In the genomic region with DNA sequence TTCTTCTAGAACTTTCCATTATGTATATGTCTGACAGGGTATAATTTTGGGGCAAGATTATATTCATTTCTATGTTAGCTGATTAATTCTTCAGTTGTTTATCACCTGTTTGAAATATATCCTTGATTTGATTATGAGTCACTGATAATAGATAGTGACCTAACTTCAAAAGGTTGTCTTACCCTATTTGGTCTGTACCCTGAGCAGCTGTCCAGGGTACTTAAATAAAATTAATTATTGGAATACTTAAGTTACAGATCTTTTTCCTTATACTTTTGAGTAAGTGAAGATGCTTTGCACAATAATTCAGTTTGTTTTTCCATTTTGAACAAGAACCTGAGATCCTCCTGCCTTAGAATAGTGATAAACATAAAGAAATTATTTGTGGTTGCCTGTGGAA, we compare ENCODE assay signal across 2 cellular contexts.
TF ChIP-seq lines count a peak whose summit lies in the region.

No MANE protein-coding gene starts in this region.

TF ChIP-seq in SK-N-SH, 30 proteins besides CTCF, POLR2A, EP300 and RAD21:
- TF ChIP-seq, protein P1, sequence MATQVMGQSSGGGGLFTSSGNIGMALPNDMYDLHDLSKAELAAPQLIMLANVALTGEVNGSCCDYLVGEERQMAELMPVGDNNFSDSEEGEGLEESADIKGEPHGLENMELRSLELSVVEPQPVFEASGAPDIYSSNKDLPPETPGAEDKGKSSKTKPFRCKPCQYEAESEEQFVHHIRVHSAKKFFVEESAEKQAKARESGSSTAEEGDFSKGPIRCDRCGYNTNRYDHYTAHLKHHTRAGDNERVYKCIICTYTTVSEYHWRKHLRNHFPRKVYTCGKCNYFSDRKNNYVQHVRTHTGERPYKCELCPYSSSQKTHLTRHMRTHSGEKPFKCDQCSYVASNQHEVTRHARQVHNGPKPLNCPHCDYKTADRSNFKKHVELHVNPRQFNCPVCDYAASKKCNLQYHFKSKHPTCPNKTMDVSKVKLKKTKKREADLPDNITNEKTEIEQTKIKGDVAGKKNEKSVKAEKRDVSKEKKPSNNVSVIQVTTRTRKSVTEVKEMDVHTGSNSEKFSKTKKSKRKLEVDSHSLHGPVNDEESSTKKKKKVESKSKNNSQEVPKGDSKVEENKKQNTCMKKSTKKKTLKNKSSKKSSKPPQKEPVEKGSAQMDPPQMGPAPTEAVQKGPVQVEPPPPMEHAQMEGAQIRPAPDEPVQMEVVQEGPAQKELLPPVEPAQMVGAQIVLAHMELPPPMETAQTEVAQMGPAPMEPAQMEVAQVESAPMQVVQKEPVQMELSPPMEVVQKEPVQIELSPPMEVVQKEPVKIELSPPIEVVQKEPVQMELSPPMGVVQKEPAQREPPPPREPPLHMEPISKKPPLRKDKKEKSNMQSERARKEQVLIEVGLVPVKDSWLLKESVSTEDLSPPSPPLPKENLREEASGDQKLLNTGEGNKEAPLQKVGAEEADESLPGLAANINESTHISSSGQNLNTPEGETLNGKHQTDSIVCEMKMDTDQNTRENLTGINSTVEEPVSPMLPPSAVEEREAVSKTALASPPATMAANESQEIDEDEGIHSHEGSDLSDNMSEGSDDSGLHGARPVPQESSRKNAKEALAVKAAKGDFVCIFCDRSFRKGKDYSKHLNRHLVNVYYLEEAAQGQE (IDR thresholded peaks at IDR 0.05; ENCODE audit: low read depth, low read length) = peak; percentile 85
- no peak for TF ChIP-seq SIN3A (IDR thresholded peaks at IDR 0.05; ENCODE audit: borderline replicate concordance, low read depth, low read length)

TF ChIP-seq in SK-N-SH treated with all-trans-retinoic acid at 6 μM for 48 hours, 23 proteins besides CTCF, POLR2A, EP300 and RAD21 (continued from another document):
- TF ChIP-seq, protein P2, sequence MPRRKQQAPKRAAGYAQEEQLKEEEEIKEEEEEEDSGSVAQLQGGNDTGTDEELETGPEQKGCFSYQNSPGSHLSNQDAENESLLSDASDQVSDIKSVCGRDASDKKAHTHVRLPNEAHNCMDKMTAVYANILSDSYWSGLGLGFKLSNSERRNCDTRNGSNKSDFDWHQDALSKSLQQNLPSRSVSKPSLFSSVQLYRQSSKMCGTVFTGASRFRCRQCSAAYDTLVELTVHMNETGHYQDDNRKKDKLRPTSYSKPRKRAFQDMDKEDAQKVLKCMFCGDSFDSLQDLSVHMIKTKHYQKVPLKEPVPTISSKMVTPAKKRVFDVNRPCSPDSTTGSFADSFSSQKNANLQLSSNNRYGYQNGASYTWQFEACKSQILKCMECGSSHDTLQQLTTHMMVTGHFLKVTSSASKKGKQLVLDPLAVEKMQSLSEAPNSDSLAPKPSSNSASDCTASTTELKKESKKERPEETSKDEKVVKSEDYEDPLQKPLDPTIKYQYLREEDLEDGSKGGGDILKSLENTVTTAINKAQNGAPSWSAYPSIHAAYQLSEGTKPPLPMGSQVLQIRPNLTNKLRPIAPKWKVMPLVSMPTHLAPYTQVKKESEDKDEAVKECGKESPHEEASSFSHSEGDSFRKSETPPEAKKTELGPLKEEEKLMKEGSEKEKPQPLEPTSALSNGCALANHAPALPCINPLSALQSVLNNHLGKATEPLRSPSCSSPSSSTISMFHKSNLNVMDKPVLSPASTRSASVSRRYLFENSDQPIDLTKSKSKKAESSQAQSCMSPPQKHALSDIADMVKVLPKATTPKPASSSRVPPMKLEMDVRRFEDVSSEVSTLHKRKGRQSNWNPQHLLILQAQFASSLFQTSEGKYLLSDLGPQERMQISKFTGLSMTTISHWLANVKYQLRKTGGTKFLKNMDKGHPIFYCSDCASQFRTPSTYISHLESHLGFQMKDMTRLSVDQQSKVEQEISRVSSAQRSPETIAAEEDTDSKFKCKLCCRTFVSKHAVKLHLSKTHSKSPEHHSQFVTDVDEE (CRISPR knock-in tag; IDR thresholded peaks at IDR 0.05) = no peak
- no peak for TF ChIP-seq ZFP30 (CRISPR knock-in tag; IDR thresholded peaks at IDR 0.05)
- no peak for TF ChIP-seq ZFP3 (CRISPR knock-in tag; IDR thresholded peaks at IDR 0.05)
- no peak for TF ChIP-seq RARB (CRISPR knock-in tag; IDR thresholded peaks at IDR 0.05)
- TF ChIP-seq ZNF70 (CRISPR knock-in tag; IDR thresholded peaks at IDR 0.05) = no peak
- no peak for TF ChIP-seq ARNTL (CRISPR knock-in tag; IDR thresholded peaks at IDR 0.05; ENCODE audit: borderline replicate concordance, low read depth)
- TF ChIP-seq, protein P3, sequence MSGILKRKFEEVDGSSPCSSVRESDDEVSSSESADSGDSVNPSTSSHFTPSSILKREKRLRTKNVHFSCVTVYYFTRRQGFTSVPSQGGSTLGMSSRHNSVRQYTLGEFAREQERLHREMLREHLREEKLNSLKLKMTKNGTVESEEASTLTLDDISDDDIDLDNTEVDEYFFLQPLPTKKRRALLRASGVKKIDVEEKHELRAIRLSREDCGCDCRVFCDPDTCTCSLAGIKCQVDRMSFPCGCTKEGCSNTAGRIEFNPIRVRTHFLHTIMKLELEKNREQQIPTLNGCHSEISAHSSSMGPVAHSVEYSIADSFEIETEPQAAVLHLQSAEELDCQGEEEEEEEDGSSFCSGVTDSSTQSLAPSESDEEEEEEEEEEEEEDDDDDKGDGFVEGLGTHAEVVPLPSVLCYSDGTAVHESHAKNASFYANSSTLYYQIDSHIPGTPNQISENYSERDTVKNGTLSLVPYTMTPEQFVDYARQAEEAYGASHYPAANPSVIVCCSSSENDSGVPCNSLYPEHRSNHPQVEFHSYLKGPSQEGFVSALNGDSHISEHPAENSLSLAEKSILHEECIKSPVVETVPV (CRISPR knock-in tag; IDR thresholded peaks at IDR 0.05) = no peak
- TF ChIP-seq ESRRG (CRISPR knock-in tag; IDR thresholded peaks at IDR 0.05) = no peak
- TF ChIP-seq ZNF8 (CRISPR knock-in tag; IDR thresholded peaks at IDR 0.05) = no peak
- TF ChIP-seq ZNF565 (CRISPR knock-in tag; conservative IDR thresholded peaks at IDR 0.05; ENCODE audit: low read depth) = no peak
